In the genomic region with DNA sequence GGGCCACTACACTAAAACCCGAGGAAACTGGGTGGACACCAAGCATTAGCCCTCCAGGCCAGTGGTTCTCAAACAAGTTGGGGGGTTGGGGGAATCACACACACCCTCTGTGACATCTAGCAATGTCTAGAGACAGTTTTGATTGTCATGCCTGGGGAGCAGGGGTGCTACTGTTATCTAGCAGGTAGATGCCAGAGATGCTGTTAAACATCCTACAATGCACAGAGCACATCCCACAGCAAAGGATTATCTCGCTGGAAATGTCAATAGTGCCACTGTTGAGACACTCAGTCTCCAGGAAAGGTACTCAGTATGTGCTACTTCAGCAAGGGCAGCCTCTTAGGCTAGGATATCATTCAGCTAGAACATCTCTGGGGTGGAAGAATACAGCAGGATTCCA, we compare ENCODE assay signal across 9 cellular contexts. TPM values are rescaled to one million over a fixed set of nuclear protein-coding genes. Genes with fewer than 3 reads are reported as not detected.
A peak's percentile ranks its signal among the peaks of the same experiment; 100 is the strongest.
DNase-seq lines count a peak whose midpoint lies in the region; ATAC-seq and TF ChIP-seq lines count a peak whose summit lies in the region.
"Had no signal": no experiment of that assay in that cellular context is flagged by ENCODE, and none has a peak within 500 bp of the region (broad histone marks: within the 10 kb centered on the region; RNA-seq: fewer than 3 reads in every experiment).

No MANE protein-coding gene starts in this region.

- no peaks in the 10 kb centered on the region for H3K27me3 Mint-ChIP-seq in T-helper 2 cell treated with Interferon-gamma antibody and Interleukin-4, amounts not matched to agents 5 μg/mL and 100 μg/mL, for 36 hours (ENCODE audit: low read depth)
- H3K27me3 Mint-ChIP-seq in T-helper 17 cell (no peaks in the 10 kb centered on the region), glutamatergic neuron (ENCODE audit: unreplicated experiment) (no peaks in the 10 kb centered on the region)

- DNase-seq in T-helper 2 cell treated with Interferon-gamma antibody and Interleukin-4, amounts not matched to agents 5 μg/mL and 100 μg/mL, for 36 hours (ENCODE audit: low spot score), result no peak
- DNase-seq in T-helper 2 cell (no peak), T-helper 17 cell (no peak), glutamatergic neuron (no peak), spleen (no peak)
- no peak for DNase-seq in activated CD8-positive, alpha-beta memory T cell treated with anti-CD3 and anti-CD28 coated beads for 24 hours

- H3K4me3 Mint-ChIP-seq in T-helper 2 cell treated with Interferon-gamma antibody and Interleukin-4, amounts not matched to agents 5 μg/mL and 100 μg/mL, for 36 hours, result peak overlapping the region; percentile 87
- H3K4me3 Mint-ChIP-seq in T-helper 17 cell, result peak overlapping the region; percentile 96
- H3K4me3 Mint-ChIP-seq in glutamatergic neuron (ENCODE audit: unreplicated experiment), result peak overlapping the region; percentile 99

- H3K27me3 ChIP-seq in spleen (replicated peaks in 1 of 7), result no peaks in the 10 kb centered on the region
- H3K27me3 ChIP-seq: gastroesophageal sphincter had no signal

- H3K4me3 ChIP-seq in spleen, result peak overlapping the region in 7 of 8 donors; percentile 44 to 87 (median 65)

- no peaks in the 10 kb centered on the region for H3K9me3 ChIP-seq in T-helper 17 cell (ENCODE audit: control insufficient read depth, low read length, poor library complexity, severe bottlenecking)
- H3K9me3 ChIP-seq in spleen, result no peaks in the 10 kb centered on the region
- H3K9me3 ChIP-seq: gastroesophageal sphincter had no signal

- peaks cover 0 to 11% (median 3%) of the 10 kb centered on the region in 6 donors for H3K36me3 ChIP-seq in spleen
- H3K36me3 ChIP-seq: gastroesophageal sphincter had no signal

- H3K27ac ChIP-seq in spleen, result peak overlapping the region in 2 of 8 donors; percentile 95 to 97

- TF ChIP-seq CTCF in glutamatergic neuron (IDR thresholded peaks at IDR 0.05; ENCODE audit: partially characterized antibody, unreplicated experiment) (no peak), spleen (IDR thresholded peaks at IDR 0.05 in 8 of 11, conservative IDR thresholded peaks at IDR 0.05 in 3 of 11) (no peak)

- no peak for ATAC-seq in T-helper 17 cell
- ATAC-seq in HG03139 (IDR thresholded peaks at IDR 0.05; ENCODE audit: unreplicated experiment), result no peak
- ATAC-seq in GM19455 (IDR thresholded peaks at IDR 0.05; ENCODE audit: unreplicated experiment), result no peak

- peaks cover 18% of the 10 kb centered on the region for H3K36me3 Mint-ChIP-seq in T-helper 2 cell treated with Interferon-gamma antibody and Interleukin-4, amounts not matched to agents 5 μg/mL and 100 μg/mL, for 36 hours (ENCODE audit: low read depth)
- H3K36me3 Mint-ChIP-seq in T-helper 17 cell (ENCODE audit: low read depth) (peaks cover 2% of the 10 kb centered on the region), glutamatergic neuron (ENCODE audit: unreplicated experiment) (no peaks in the 10 kb centered on the region)

- peaks cover 9 to 34% (median 26%) of the 10 kb centered on the region in 6 donors for H3K4me1 ChIP-seq in spleen

- TF ChIP-seq POLR2A in spleen (IDR thresholded peaks at IDR 0.05), result no peak

- intact Hi-C loops in spleen (cut with DNase I; ENCODE audit: low total_unique reads), result no loop called here

- WGBS in spleen, 5 donors, result 35 to 48% (median 47%) methylated on average over 2 of the region's 2 CpGs

- H3K4me1 Mint-ChIP-seq in T-helper 2 cell treated with Interferon-gamma antibody and Interleukin-4, amounts not matched to agents 5 μg/mL and 100 μg/mL, for 36 hours (ENCODE audit: low read depth), result peaks cover 22% of the 10 kb centered on the region
- peaks cover 23% of the 10 kb centered on the region for H3K4me1 Mint-ChIP-seq in T-helper 17 cell
- peaks cover 5% of the 10 kb centered on the region for H3K4me1 Mint-ChIP-seq in glutamatergic neuron (ENCODE audit: low read depth, unreplicated experiment)

- peak overlapping the region; percentile 97 for H3K27ac Mint-ChIP-seq in T-helper 2 cell treated with Interferon-gamma antibody and Interleukin-4, amounts not matched to agents 5 μg/mL and 100 μg/mL, for 36 hours
- H3K27ac Mint-ChIP-seq in T-helper 17 cell (peak overlapping the region; percentile 95), glutamatergic neuron (ENCODE audit: unreplicated experiment) (no peak overlapping the region)

- no peaks in the 10 kb centered on the region for H3K9me3 Mint-ChIP-seq in T-helper 2 cell treated with Interferon-gamma antibody and Interleukin-4, amounts not matched to agents 5 μg/mL and 100 μg/mL, for 36 hours
- peaks cover 5% of the 10 kb centered on the region for H3K9me3 Mint-ChIP-seq in glutamatergic neuron (ENCODE audit: unreplicated experiment)

RNA-seq across cellular contexts. Expression of gene SMC1A, which starts 1.3 kb away (rescaled TPM):
- total RNA-seq in T-helper 17 cell, result 10 to 100 TPM; 43.4 to 47.6 TPM
- total RNA-seq in glutamatergic neuron (ENCODE audit: unreplicated experiment), result 48.1 TPM
- total RNA-seq in spleen, result 10 to 100 TPM; 42.9 to 77.5 (median 71.7) TPM
- polyA plus RNA-seq in spleen, result 1 to 10 TPM; 5.6 to 7.6 (median 7.0) TPM

RNA-seq across cellular contexts. Expression of gene RIBC1, which starts 1.5 kb away (rescaled TPM):
- total RNA-seq in T-helper 17 cell (1 to 10 TPM; 1.5 to 1.6 TPM), glutamatergic neuron (ENCODE audit: unreplicated experiment) (0.64 TPM), spleen (1 to 10 TPM in 1 of 7 donors, under 1 TPM in 5, not detected in 1; 0.34 to 1.0 (median 0.80) TPM)
- 1 to 10 TPM in 1 of 3 donors, under 1 TPM in 2; 0.70 to 1.4 (median 0.86) TPM for polyA plus RNA-seq in spleen

RNA-seq across cellular contexts. Expression of gene HSD17B10, which starts 13.0 kb away (rescaled TPM):
- total RNA-seq in T-helper 17 cell (10 to 100 TPM; 41.0 to 43.4 TPM), glutamatergic neuron (ENCODE audit: unreplicated experiment) (89.0 TPM), spleen (10 to 100 TPM; 41.9 to 54.9 (median 46.9) TPM)
- 10 to 100 TPM; 49.7 to 67.7 (median 60.1) TPM for polyA plus RNA-seq in spleen
